15 cellular contexts compared by ENCODE assay signal in the genomic region with DNA sequence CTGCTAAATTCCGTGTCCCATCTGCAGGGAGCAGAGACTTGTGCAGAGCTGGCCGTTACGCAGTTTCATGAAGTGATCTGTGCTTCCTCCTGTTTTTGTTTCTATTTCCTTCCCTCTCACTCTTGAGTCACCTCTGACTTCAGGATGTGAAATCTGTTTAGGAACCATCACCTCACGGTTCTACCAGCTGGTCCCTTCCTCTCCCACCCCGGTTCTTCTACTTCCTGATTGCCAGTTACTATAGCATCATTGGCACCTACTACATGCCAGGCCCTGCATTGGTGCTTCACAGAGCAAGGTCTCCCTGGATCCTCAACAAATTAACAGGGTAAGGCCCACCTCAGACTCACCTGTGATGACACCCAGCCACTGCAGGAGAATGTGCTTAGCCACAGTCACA. TPM values are rescaled to one million over a fixed set of nuclear protein-coding genes. Genes with fewer than 3 reads are reported as not detected.
DNase-seq lines count a peak whose midpoint lies in the region; ATAC-seq lines count a peak whose summit lies in the region.
"Had no signal": no experiment of that assay in that cellular context is flagged by ENCODE, and none has a peak within 500 bp of the region (broad histone marks: within the 10 kb centered on the region; RNA-seq: fewer than 3 reads in every experiment).

No MANE protein-coding gene starts in this region.

- DNase-seq in CD8-positive, alpha-beta memory T cell = no peak
- peak; percentile 13 for DNase-seq in KBM-7
- DNase-seq in activated T-helper 2 cell treated with anti-CD3 and anti-CD28 coated beads, Interferon-gamma antibody, Interleukin-2, Interleukin-4, amounts not matched to agents 10 μg/mL and 5 μg/mL and 100 μg/mL, durations not matched to agents 14 hours and 24 hours and 36 hours (ENCODE audit: low spot score) = no peak
- DNase-seq in naive B cell = peak; percentile 19
- DNase-seq in activated CD4-positive, CD25-positive, alpha-beta regulatory T cell treated with anti-CD3 and anti-CD28 coated beads, Interleukin-2, amount 50 U/mL, for 72 hours = no peak
- DNase-seq in DMS53 (lab: John Stamatoyannopoulos, UW) = no peak
- DNase-seq: activated effector memory CD4-positive, alpha-beta T cell treated with anti-CD3 and anti-CD28 coated beads, Interleukin-2, amount 50 U/mL, for 16 hours; Caco-2; cerebellar nuclear complex; GM23248; MM.1S; NCI-H510A treated with DMSO at 0.1 percent for 48 hours; substantia nigra had no signal

- intact Hi-C loops in activated T-helper 2 cell treated with anti-CD3 and anti-CD28 coated beads, Interferon-gamma antibody, Interleukin-2, Interleukin-4, amounts not matched to agents 10 μg/mL and 5 μg/mL and 100 μg/mL, durations not matched to agents 14 hours and 24 hours and 36 hours (cut with micrococcal nuclease) = no loop called here

- peaks cover 3% of the 10 kb centered on the region for H3K4me1 ChIP-seq in CD8-positive, alpha-beta memory T cell (ENCODE audit: insufficient read depth, low read length)
- H3K4me1 ChIP-seq: Caco-2 had no signal

- no peaks in the 10 kb centered on the region for H3K9me3 ChIP-seq in CD8-positive, alpha-beta memory T cell (ENCODE audit: low read length)
- H3K9me3 ChIP-seq: Caco-2, right atrium auricular region had no signal

- peaks cover 0 to 1% of the 10 kb centered on the region in 2 donors for H3K27me3 Mint-ChIP-seq in CD8-positive, alpha-beta memory T cell
- no peaks in the 10 kb centered on the region for H3K27me3 Mint-ChIP-seq in activated T-helper 2 cell treated with anti-CD3 and anti-CD28 coated beads, Interferon-gamma antibody, Interleukin-2, Interleukin-4, amounts not matched to agents 10 μg/mL and 5 μg/mL and 100 μg/mL, durations not matched to agents 14 hours and 24 hours and 36 hours (ENCODE audit: low read depth)
- no peaks in the 10 kb centered on the region for H3K27me3 Mint-ChIP-seq in naive B cell

- POLR2A ChIA-PET in CD8-positive, alpha-beta memory T cell (lab: Charles Lee) = no interaction called here

- H3K4me1 Mint-ChIP-seq in CD8-positive, alpha-beta memory T cell = peaks cover 28 to 43% (median 40%) of the 10 kb centered on the region in 3 donors
- peaks cover 19% of the 10 kb centered on the region for H3K4me1 Mint-ChIP-seq in activated T-helper 2 cell treated with anti-CD3 and anti-CD28 coated beads, Interferon-gamma antibody, Interleukin-2, Interleukin-4, amounts not matched to agents 10 μg/mL and 5 μg/mL and 100 μg/mL, durations not matched to agents 14 hours and 24 hours and 36 hours (ENCODE audit: low read depth)
- H3K4me1 Mint-ChIP-seq in naive B cell = peaks cover 29 to 43% (median 41%) of the 10 kb centered on the region in 3 donors

- no peaks in the 10 kb centered on the region for H3K27me3 ChIP-seq in CD8-positive, alpha-beta memory T cell (ENCODE audit: insufficient read depth, low read length, poor library complexity, severe bottlenecking)
- H3K27me3 ChIP-seq: right atrium auricular region had no signal

- peak overlapping the region in 6 of 8 donors; percentile 11 to 73 (median 62) for H3K27ac Mint-ChIP-seq in CD8-positive, alpha-beta memory T cell
- peak overlapping the region; percentile 62 for H3K27ac Mint-ChIP-seq in activated T-helper 2 cell treated with anti-CD3 and anti-CD28 coated beads, Interferon-gamma antibody, Interleukin-2, Interleukin-4, amounts not matched to agents 10 μg/mL and 5 μg/mL and 100 μg/mL, durations not matched to agents 14 hours and 24 hours and 36 hours
- H3K27ac Mint-ChIP-seq in naive B cell = peak overlapping the region; percentile 23 to 91 (median 80)

- in situ Hi-C loops in KBM-7 (cut with MboI; ENCODE audit: low pct_unique_long_range_greater_than_20kb, low sequenced_read_pairs) = no loop called here

- H3K4me3 Mint-ChIP-seq in CD8-positive, alpha-beta memory T cell = no peak overlapping the region
- H3K4me3 Mint-ChIP-seq in activated T-helper 2 cell treated with anti-CD3 and anti-CD28 coated beads, Interferon-gamma antibody, Interleukin-2, Interleukin-4, amounts not matched to agents 10 μg/mL and 5 μg/mL and 100 μg/mL, durations not matched to agents 14 hours and 24 hours and 36 hours (ENCODE audit: low read depth) = no peak overlapping the region
- H3K4me3 Mint-ChIP-seq in naive B cell = peak overlapping the region; percentile 4 to 82 (median 56)

- CTCF ChIA-PET in CD8-positive, alpha-beta memory T cell (lab: Charles Lee) = no interaction called here

- no peaks in the 10 kb centered on the region for H3K9me3 Mint-ChIP-seq in CD8-positive, alpha-beta memory T cell
- no peaks in the 10 kb centered on the region for H3K9me3 Mint-ChIP-seq in activated T-helper 2 cell treated with anti-CD3 and anti-CD28 coated beads, Interferon-gamma antibody, Interleukin-2, Interleukin-4, amounts not matched to agents 10 μg/mL and 5 μg/mL and 100 μg/mL, durations not matched to agents 14 hours and 24 hours and 36 hours
- H3K9me3 Mint-ChIP-seq in naive B cell = no peaks in the 10 kb centered on the region

- H3K4me3 ChIP-seq in CD8-positive, alpha-beta memory T cell (ENCODE audit: low read length) = no peak overlapping the region
- H3K4me3 ChIP-seq: GM23248, right atrium auricular region had no signal

- H3K36me3 ChIP-seq in CD8-positive, alpha-beta memory T cell (ENCODE audit: insufficient read depth, low read length) = peaks cover 25% of the 10 kb centered on the region

- H3K27ac ChIP-seq in CD8-positive, alpha-beta memory T cell (ENCODE audit: low read depth, low read length) = no peak overlapping the region
- H3K27ac ChIP-seq: GM23248, right atrium auricular region had no signal

- ATAC-seq in naive B cell (ENCODE audit: low read depth in 2 of 2) (peak; percentile 89 to 92), HG02610 (IDR thresholded peaks at IDR 0.05; ENCODE audit: unreplicated experiment) (no peak)

- H3K36me3 Mint-ChIP-seq in CD8-positive, alpha-beta memory T cell = peaks cover 0 to 67% (median 18%) of the 10 kb centered on the region in 3 donors
- peaks cover 45% of the 10 kb centered on the region for H3K36me3 Mint-ChIP-seq in activated T-helper 2 cell treated with anti-CD3 and anti-CD28 coated beads, Interferon-gamma antibody, Interleukin-2, Interleukin-4, amounts not matched to agents 10 μg/mL and 5 μg/mL and 100 μg/mL, durations not matched to agents 14 hours and 24 hours and 36 hours (ENCODE audit: low read depth)
- H3K36me3 Mint-ChIP-seq in naive B cell = peaks cover 14 to 23% of the 10 kb centered on the region in 2 donors

RNA-seq across cellular contexts. Expression of a gene that starts 8.6 kb away (rescaled TPM):
- total RNA-seq in CD8-positive, alpha-beta memory T cell = 10 to 100 TPM; 52.3 to 59.4 TPM
- polyA plus RNA-seq in CD8-positive, alpha-beta memory T cell = 27.6 TPM
- 55.3 and 60.3 TPM in 2 replicates for total RNA-seq in activated T-helper 2 cell treated with anti-CD3 and anti-CD28 coated beads, Interferon-gamma antibody, Interleukin-2, Interleukin-4, amounts not matched to agents 10 μg/mL and 5 μg/mL and 100 μg/mL, durations not matched to agents 14 hours and 24 hours and 36 hours
- polyA plus RNA-seq in naive B cell (ENCODE audit: low read depth in 6 of 6) = 10 to 100 TPM; 17.6 to 39.9 (median 24.2) TPM

RNA-seq across cellular contexts. Expression of a gene that starts 8.9 kb away (rescaled TPM):
- total RNA-seq in CD8-positive, alpha-beta memory T cell = 10 to 100 TPM; 64.7 to 65.9 TPM
- polyA plus RNA-seq in CD8-positive, alpha-beta memory T cell = 40.8 TPM
- total RNA-seq in activated T-helper 2 cell treated with anti-CD3 and anti-CD28 coated beads, Interferon-gamma antibody, Interleukin-2, Interleukin-4, amounts not matched to agents 10 μg/mL and 5 μg/mL and 100 μg/mL, durations not matched to agents 14 hours and 24 hours and 36 hours = 67.6 and 73.4 TPM in 2 replicates
- 10 to 100 TPM; 22.8 to 45.7 (median 26.5) TPM for polyA plus RNA-seq in naive B cell (ENCODE audit: low read depth in 6 of 6)

RNA-seq across cellular contexts. Expression of a gene that starts 56.1 kb away (rescaled TPM):
- not detected for total RNA-seq in CD8-positive, alpha-beta memory T cell
- polyA plus RNA-seq in CD8-positive, alpha-beta memory T cell = not detected
- total RNA-seq in activated T-helper 2 cell treated with anti-CD3 and anti-CD28 coated beads, Interferon-gamma antibody, Interleukin-2, Interleukin-4, amounts not matched to agents 10 μg/mL and 5 μg/mL and 100 μg/mL, durations not matched to agents 14 hours and 24 hours and 36 hours = not detected in 2 replicates
- polyA plus RNA-seq in naive B cell (ENCODE audit: low read depth in 6 of 6) = not detected

Comparison
In these comparisons a context has a peak if more than half of its experiments do, and no peak if none do; other contexts are left out.
1. DNase-seq: peak in KBM-7 (single experiment) and naive B cell (single experiment); none in CD8-positive, alpha-beta memory T cell (0 of 5), activated T-helper 2 cell treated with anti-CD3 and anti-CD28 coated beads, Interferon-gamma antibody, Interleukin-2, Interleukin-4, amounts not matched to agents 10 μg/mL and 5 μg/mL and 100 μg/mL, durations not matched to agents 14 hours and 24 hours and 36 hours (single experiment), activated CD4-positive, CD25-positive, alpha-beta regulatory T cell treated with anti-CD3 and anti-CD28 coated beads, Interleukin-2, amount 50 U/mL, for 72 hours (single experiment) and DMS53 (single experiment).
2. H3K4me3 Mint-ChIP-seq: peak in naive B cell (8 of 8); none in CD8-positive, alpha-beta memory T cell (0 of 7) and activated T-helper 2 cell treated with anti-CD3 and anti-CD28 coated beads, Interferon-gamma antibody, Interleukin-2, Interleukin-4, amounts not matched to agents 10 μg/mL and 5 μg/mL and 100 μg/mL, durations not matched to agents 14 hours and 24 hours and 36 hours (single experiment).
3. Peak in every context shown above with its lines, with median percentiles within 50 percentile points of each other: H3K27ac Mint-ChIP-seq.